ENCODE assay signal across 14 cellular contexts in genomic region chr2:55530539-55531081, GRCh38. TPM values are rescaled to one million over a fixed set of nuclear protein-coding genes. Genes with fewer than 3 reads are reported as not detected.
DNase-seq lines count a peak whose midpoint lies in the region; ATAC-seq, FAIRE-seq and TF ChIP-seq lines count a peak whose summit lies in the region.
"Had no signal": no experiment of that assay in that cellular context is flagged by ENCODE, and none has a peak within 500 bp of the region (broad histone marks: within the 10 kb centered on the region; RNA-seq: fewer than 3 reads in every experiment).

No MANE protein-coding gene starts in this region.

- in situ Hi-C loops in GM12878 (cut with MboI), result no loop called here

- no peak for ATAC-seq in activated naive CD8-positive, alpha-beta T cell treated with anti-CD3 and anti-CD28 coated beads, Interleukin-2, amount 10 ng/mL, durations not matched to agents 7 days and 5 days (ENCODE audit: low read depth)
- ATAC-seq in activated naive CD8-positive, alpha-beta T cell treated with anti-CD3 and anti-CD28 coated beads, Interleukin-2, amount 50 U/mL, for 24 hours, result no peak
- ATAC-seq in GM12878 (no peak), mucosa of descending colon (no peak)
- ATAC-seq in naive thymus-derived CD8-positive, alpha-beta T cell, result no peak

- no peaks in the 10 kb centered on the region for H3K27me3 Mint-ChIP-seq in activated naive CD8-positive, alpha-beta T cell treated with anti-CD3 and anti-CD28 coated beads, Interleukin-2, amount 10 ng/mL, durations not matched to agents 7 days and 5 days
- H3K27me3 Mint-ChIP-seq in activated naive CD8-positive, alpha-beta T cell treated with anti-CD3 and anti-CD28 coated beads, Interleukin-2, amount 50 U/mL, for 24 hours, result no peaks in the 10 kb centered on the region
- no peaks in the 10 kb centered on the region for H3K27me3 Mint-ChIP-seq in T-helper 2 cell treated with Interferon-gamma antibody and Interleukin-4, amounts not matched to agents 5 μg/mL and 100 μg/mL, for 36 hours (ENCODE audit: low read depth)
- no peaks in the 10 kb centered on the region for H3K27me3 Mint-ChIP-seq in naive thymus-derived CD8-positive, alpha-beta T cell

- H3K27ac ChIP-seq in GM12878 (ENCODE audit: control insufficient read depth, insufficient read depth), result no peak overlapping the region

- SMC1A ChIA-PET in GM12878 (lab: Charles Lee; ENCODE audit: uncharacterized antibody, unreplicated experiment), result no interaction called here

- H3K27me3 ChIP-seq in GM12878 (replicated peaks in 1 of 2; ENCODE audit: control insufficient read depth in 2 of 2, insufficient read depth in 2 of 2, low read length in 1 of 2), result no peaks in the 10 kb centered on the region

- no peak for DNase-seq in activated naive CD8-positive, alpha-beta T cell treated with anti-CD3 and anti-CD28 coated beads, Interleukin-2, amount 10 ng/mL, durations not matched to agents 7 days and 5 days
- no peak for DNase-seq in activated naive CD8-positive, alpha-beta T cell treated with anti-CD3 and anti-CD28 coated beads, Interleukin-2, amount 50 U/mL, for 24 hours
- peak; percentile 22 for DNase-seq in T-helper 2 cell treated with Interferon-gamma antibody and Interleukin-4, amounts not matched to agents 5 μg/mL and 100 μg/mL, for 36 hours (ENCODE audit: low spot score)
- DNase-seq in GM12878 (ENCODE audit: low read depth, low spot score), result no peak
- no peak for DNase-seq in naive thymus-derived CD8-positive, alpha-beta T cell
- DNase-seq in mucosa of descending colon, result no peak
- DNase-seq in head of caudate nucleus, result no peak
- DNase-seq: KG1; NCI-H1694; NCI-H2171 treated with DMSO at 0.1 percent for 48 hours; NCI-H69; SIG-M5; stimulated activated CD4-positive, alpha-beta T cell treated with anti-CD3 and anti-CD28 coated beads, Interleukin-4, amount 100 ng/mL, for 4 hours had no signal

- intact Hi-C loops in GM12878 (cut with micrococcal nuclease; ENCODE audit: unreplicated experiment), result no loop called here
- intact Hi-C loops in mucosa of descending colon (cut with DNase I, micrococcal nuclease), result no loop called here
- intact Hi-C loops in head of caudate nucleus (cut with DNase I), result no loop called here

- peaks cover 0 to 3% of the 10 kb centered on the region in 2 experiments; a peak in 1 of 4 replicates for H3K36me3 ChIP-seq in GM12878 (ENCODE audit: control insufficient read depth in 2 of 2, insufficient read depth in 2 of 2, low read length in 1 of 2)
- H3K36me3 ChIP-seq in mucosa of descending colon (ENCODE audit: low read depth), result no peaks in the 10 kb centered on the region

- H2AFZ ChIP-seq in GM12878 (ENCODE audit: control insufficient read depth, low read depth, low read length), result no peak overlapping the region

- CTCF ChIA-PET in GM12878 (lab: Yijun Ruan, JAX), result interaction anchor here (0.5 kb wide), 1 partner anchor 10 kb away, joined by 3 read pairs; no protein-coding TSS in a partner anchor

- H4K20me1 ChIP-seq in GM12878 (ENCODE audit: control insufficient read depth, insufficient read depth), result no peaks in the 10 kb centered on the region

- no peak for FAIRE-seq in GM12878 (lab: Jason Lieb, UNC)
- FAIRE-seq: colon had no signal

- H3K27ac Mint-ChIP-seq in activated naive CD8-positive, alpha-beta T cell treated with anti-CD3 and anti-CD28 coated beads, Interleukin-2, amount 10 ng/mL, durations not matched to agents 7 days and 5 days, result no peak overlapping the region
- no peak overlapping the region for H3K27ac Mint-ChIP-seq in activated naive CD8-positive, alpha-beta T cell treated with anti-CD3 and anti-CD28 coated beads, Interleukin-2, amount 50 U/mL, for 24 hours
- H3K27ac Mint-ChIP-seq in T-helper 2 cell treated with Interferon-gamma antibody and Interleukin-4, amounts not matched to agents 5 μg/mL and 100 μg/mL, for 36 hours, result peak overlapping the region; percentile 90
- H3K27ac Mint-ChIP-seq in naive thymus-derived CD8-positive, alpha-beta T cell, result peak overlapping the region in 9 of 10 donors; percentile 1 to 88 (median 66)

- RAD21 ChIA-PET in GM12878 (lab: Charles Lee; ENCODE audit: unreplicated experiment), result no interaction called here

- H3K4me2 ChIP-seq in GM12878 (ENCODE audit: control insufficient read depth, insufficient read depth), result no peak overlapping the region

- no peak for TF ChIP-seq RAD21 in GM12878 (IDR thresholded peaks at IDR 0.05; ENCODE audit: insufficient read depth, low read depth, low read length)

- no peaks in the 10 kb centered on the region for H3K9me3 Mint-ChIP-seq in activated naive CD8-positive, alpha-beta T cell treated with anti-CD3 and anti-CD28 coated beads, Interleukin-2, amount 10 ng/mL, durations not matched to agents 7 days and 5 days
- H3K9me3 Mint-ChIP-seq in activated naive CD8-positive, alpha-beta T cell treated with anti-CD3 and anti-CD28 coated beads, Interleukin-2, amount 50 U/mL, for 24 hours, result no peaks in the 10 kb centered on the region
- H3K9me3 Mint-ChIP-seq in T-helper 2 cell treated with Interferon-gamma antibody and Interleukin-4, amounts not matched to agents 5 μg/mL and 100 μg/mL, for 36 hours, result no peaks in the 10 kb centered on the region
- H3K9me3 Mint-ChIP-seq in naive thymus-derived CD8-positive, alpha-beta T cell, result no peaks in the 10 kb centered on the region

- H3K9ac ChIP-seq in GM12878 (ENCODE audit: control insufficient read depth, insufficient read depth, low read length), result no peak overlapping the region

- TF ChIP-seq EP300 in GM12878 (IDR thresholded peaks at IDR 0.05; ENCODE audit: borderline replicate concordance in 1 of 2, control insufficient read depth in 1 of 2, low read depth in 2 of 2, low read length in 2 of 2), result no peak

- peaks cover 7% of the 10 kb centered on the region for H3K4me1 Mint-ChIP-seq in activated naive CD8-positive, alpha-beta T cell treated with anti-CD3 and anti-CD28 coated beads, Interleukin-2, amount 10 ng/mL, durations not matched to agents 7 days and 5 days
- H3K4me1 Mint-ChIP-seq in activated naive CD8-positive, alpha-beta T cell treated with anti-CD3 and anti-CD28 coated beads, Interleukin-2, amount 50 U/mL, for 24 hours, result peaks cover 9% of the 10 kb centered on the region
- H3K4me1 Mint-ChIP-seq in T-helper 2 cell treated with Interferon-gamma antibody and Interleukin-4, amounts not matched to agents 5 μg/mL and 100 μg/mL, for 36 hours (ENCODE audit: low read depth), result peaks cover 23% of the 10 kb centered on the region
- H3K4me1 Mint-ChIP-seq in naive thymus-derived CD8-positive, alpha-beta T cell, result peaks cover 3 to 10% (median 8%) of the 10 kb centered on the region in 4 donors

- H3K9me3 ChIP-seq in GM12878 (replicated peaks; ENCODE audit: control insufficient read depth, insufficient read depth, low read length) (no peaks in the 10 kb centered on the region), mucosa of descending colon (no peaks in the 10 kb centered on the region)

- peaks cover 29% of the 10 kb centered on the region for H3K36me3 Mint-ChIP-seq in activated naive CD8-positive, alpha-beta T cell treated with anti-CD3 and anti-CD28 coated beads, Interleukin-2, amount 10 ng/mL, durations not matched to agents 7 days and 5 days
- peaks cover 38% of the 10 kb centered on the region for H3K36me3 Mint-ChIP-seq in activated naive CD8-positive, alpha-beta T cell treated with anti-CD3 and anti-CD28 coated beads, Interleukin-2, amount 50 U/mL, for 24 hours (ENCODE audit: low read depth)
- H3K36me3 Mint-ChIP-seq in T-helper 2 cell treated with Interferon-gamma antibody and Interleukin-4, amounts not matched to agents 5 μg/mL and 100 μg/mL, for 36 hours (ENCODE audit: low read depth), result peaks cover 51% of the 10 kb centered on the region
- H3K36me3 Mint-ChIP-seq in naive thymus-derived CD8-positive, alpha-beta T cell, result peaks cover 13 to 78% (median 52%) of the 10 kb centered on the region in 3 donors

- H3K79me2 ChIP-seq in GM12878 (ENCODE audit: control insufficient read depth, insufficient read depth, low read length), result no peaks in the 10 kb centered on the region

- peak overlapping the region; percentile 1 for H3K4me3 Mint-ChIP-seq in activated naive CD8-positive, alpha-beta T cell treated with anti-CD3 and anti-CD28 coated beads, Interleukin-2, amount 10 ng/mL, durations not matched to agents 7 days and 5 days
- no peak overlapping the region for H3K4me3 Mint-ChIP-seq in activated naive CD8-positive, alpha-beta T cell treated with anti-CD3 and anti-CD28 coated beads, Interleukin-2, amount 50 U/mL, for 24 hours
- H3K4me3 Mint-ChIP-seq in T-helper 2 cell treated with Interferon-gamma antibody and Interleukin-4, amounts not matched to agents 5 μg/mL and 100 μg/mL, for 36 hours, result peak overlapping the region; percentile 39
- peak overlapping the region in 1 of 10 donors; percentile 37 for H3K4me3 Mint-ChIP-seq in naive thymus-derived CD8-positive, alpha-beta T cell

- 85% methylated on average over 6 of the region's 6 CpGs for WGBS in GM12878 (ENCODE audit: insufficient coverage, insufficient replicate concordance, low lambda C conversion rate, missing lambda C conversion rate)

- BruUV-seq in GM12878 (replicated peaks; lab: Mats Ljungman, UMichigan), result TSS peak; percentile 35

- H3K4me3 ChIP-seq in GM12878, result no peak overlapping the region
- no peak overlapping the region for H3K4me3 ChIP-seq in mucosa of descending colon

- POLR2A ChIA-PET in activated naive CD8-positive, alpha-beta T cell treated with anti-CD3 and anti-CD28 coated beads, Interleukin-2, amount 10 ng/mL, durations not matched to agents 7 days and 5 days (lab: Charles Lee), result interaction anchor here (0.9 kb wide), 1 partner anchor 11 kb away, joined by 3 read pairs; the partner anchor contains the start of gene CFAP36
- POLR2A ChIA-PET in GM12878 (lab: Charles Lee), result no interaction called here
- POLR2A ChIA-PET in naive thymus-derived CD8-positive, alpha-beta T cell (lab: Charles Lee), result interaction anchor here (1.9 kb wide), 1 partner anchor 11 kb away, joined by 8 read pairs; the partner anchor contains the start of gene CFAP36

- TF ChIP-seq CTCF in GM12878 (IDR thresholded peaks at IDR 0.05 in 2 of 3, conservative IDR thresholded peaks at IDR 0.05 in 1 of 3; ENCODE audit: control insufficient read depth in 2 of 3, extremely low read depth in 1 of 3, insufficient read depth in 1 of 3, low read depth in 3 of 3, low read length in 3 of 3), result no peak
- TF ChIP-seq CTCF in mucosa of descending colon (IDR thresholded peaks at IDR 0.05), result no peak

- no peak for TF ChIP-seq POLR2A in GM12878 (IDR thresholded peaks at IDR 0.05; ENCODE audit: low read depth, low read length)

- no peaks in the 10 kb centered on the region for H3K4me1 ChIP-seq in GM12878 (ENCODE audit: control insufficient read depth, insufficient read depth, low read length)
- no peaks in the 10 kb centered on the region for H3K4me1 ChIP-seq in mucosa of descending colon (ENCODE audit: low read depth)

RNA-seq across cellular contexts. Expression of gene CFAP36, which starts 11.1 kb away (rescaled TPM):
- 10 to 100 TPM; 25.1 to 28.2 TPM for total RNA-seq in activated naive CD8-positive, alpha-beta T cell treated with anti-CD3 and anti-CD28 coated beads, Interleukin-2, amount 10 ng/mL, durations not matched to agents 7 days and 5 days
- total RNA-seq in GM12878 (2013; cell fraction: nucleolus; rRNA removed), result 14.3 and 15.9 TPM in 2 replicates
- total RNA-seq in GM12878 (2014; rRNA removed) (4.3 and 5.5 TPM in 2 replicates), GM12878 (2014; rRNA removed; fragmentation: Illumina TruSeq; extraction: Trizol) (11.5 and 14.0 TPM in 2 replicates), GM12878 (2021) (11.4 and 13.0 TPM in 2 replicates), mucosa of descending colon (10 to 100 TPM in 2 of 3 donors, 1 to 10 TPM in 1; 9.5 to 40.6 (median 16.1) TPM)
- 7.2 TPM for polyA plus RNA-seq in GM12878 (2011; ENCODE audit: low read depth)
- polyA plus RNA-seq in GM12878 (2011; rRNA removed) (29.3 and 53.8 TPM in 2 replicates), GM12878 (2014; fragmentation: Illumina TruSeq; extraction: Trizol) (16.7 and 18.0 TPM in 2 replicates), GM12878 (2014; fragmentation: Nextera tagmentation; extraction: Ambion mirVana) (1 to 10 TPM; 4.4 to 9.2 TPM), GM12878 (2014; rRNA removed) (9.6 and 10.0 TPM in 2 replicates), GM12878 (2016; fragmentation: Nextera tagmentation; extraction: Ambion mirVana) (10 to 100 TPM; 18.4 to 20.5 TPM)
- polyA plus RNA-seq in GM12878 (2011; cell fraction: cytosol; rRNA removed), result 7.1 and 8.2 TPM in 2 replicates
- 12.2 and 14.0 TPM in 2 replicates for polyA plus RNA-seq in GM12878 (2011; cell fraction: nucleus; rRNA removed)
- polyA plus RNA-seq in GM12878 (2012), result 18.2 and 23.6 TPM in 2 replicates
- 4.4 and 9.7 TPM in 2 replicates for polyA minus RNA-seq in GM12878 (2011; rRNA and poly(A)+ RNA removed)
- polyA minus RNA-seq in GM12878 (2011; cell fraction: cytosol; rRNA and poly(A)+ RNA removed), result 0.94 and 5.7 TPM in 2 replicates
- 7.5 and 8.1 TPM in 2 replicates for polyA minus RNA-seq in GM12878 (2011; cell fraction: nucleus; rRNA and poly(A)+ RNA removed)
- total RNA-seq in naive thymus-derived CD8-positive, alpha-beta T cell, result 10 to 100 TPM; 39.8 to 40.0 TPM
- 10 to 100 TPM; 26.1 to 35.6 (median 27.8) TPM for polyA plus RNA-seq in naive thymus-derived CD8-positive, alpha-beta T cell

Comparison
In these comparisons a context has a peak if more than half of its experiments do, and no peak if none do; other contexts are left out.
1. H3K27ac Mint-ChIP-seq: peak in T-helper 2 cell treated with Interferon-gamma antibody and Interleukin-4, amounts not matched to agents 5 μg/mL and 100 μg/mL, for 36 hours (single experiment) and naive thymus-derived CD8-positive, alpha-beta T cell (9 of 10); none in activated naive CD8-positive, alpha-beta T cell treated with anti-CD3 and anti-CD28 coated beads, Interleukin-2, amount 10 ng/mL, durations not matched to agents 7 days and 5 days (single experiment) and activated naive CD8-positive, alpha-beta T cell treated with anti-CD3 and anti-CD28 coated beads, Interleukin-2, amount 50 U/mL, for 24 hours (single experiment).